ENCODE assay signal across 1 cellular context in the genomic region with DNA sequence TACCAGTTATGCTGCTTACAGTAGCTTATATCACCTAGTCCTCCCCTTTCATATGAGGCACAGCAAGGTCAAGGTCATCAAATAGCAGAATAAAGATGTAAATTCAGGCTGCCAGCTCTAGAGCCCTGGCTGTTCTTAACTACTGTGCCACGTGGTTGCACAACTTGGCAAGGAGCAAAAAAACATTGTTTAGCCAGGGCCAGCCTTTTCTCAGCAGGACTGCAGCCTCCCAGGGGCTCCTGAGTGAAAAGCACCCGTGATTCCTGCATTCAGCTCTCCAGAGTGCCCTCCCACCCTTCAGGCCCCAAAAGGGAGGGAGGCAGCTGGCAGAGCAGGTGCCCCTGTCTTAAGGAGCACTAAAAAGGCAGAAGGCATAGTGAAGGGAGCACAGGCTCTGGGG.
TF ChIP-seq lines count a peak whose summit lies in the region.

No MANE protein-coding gene starts in this region.

TF ChIP-seq in GM23338, 12 proteins besides CTCF, POLR2A, EP300 and RAD21 (continued from another document):
- TF ChIP-seq, protein P1, sequence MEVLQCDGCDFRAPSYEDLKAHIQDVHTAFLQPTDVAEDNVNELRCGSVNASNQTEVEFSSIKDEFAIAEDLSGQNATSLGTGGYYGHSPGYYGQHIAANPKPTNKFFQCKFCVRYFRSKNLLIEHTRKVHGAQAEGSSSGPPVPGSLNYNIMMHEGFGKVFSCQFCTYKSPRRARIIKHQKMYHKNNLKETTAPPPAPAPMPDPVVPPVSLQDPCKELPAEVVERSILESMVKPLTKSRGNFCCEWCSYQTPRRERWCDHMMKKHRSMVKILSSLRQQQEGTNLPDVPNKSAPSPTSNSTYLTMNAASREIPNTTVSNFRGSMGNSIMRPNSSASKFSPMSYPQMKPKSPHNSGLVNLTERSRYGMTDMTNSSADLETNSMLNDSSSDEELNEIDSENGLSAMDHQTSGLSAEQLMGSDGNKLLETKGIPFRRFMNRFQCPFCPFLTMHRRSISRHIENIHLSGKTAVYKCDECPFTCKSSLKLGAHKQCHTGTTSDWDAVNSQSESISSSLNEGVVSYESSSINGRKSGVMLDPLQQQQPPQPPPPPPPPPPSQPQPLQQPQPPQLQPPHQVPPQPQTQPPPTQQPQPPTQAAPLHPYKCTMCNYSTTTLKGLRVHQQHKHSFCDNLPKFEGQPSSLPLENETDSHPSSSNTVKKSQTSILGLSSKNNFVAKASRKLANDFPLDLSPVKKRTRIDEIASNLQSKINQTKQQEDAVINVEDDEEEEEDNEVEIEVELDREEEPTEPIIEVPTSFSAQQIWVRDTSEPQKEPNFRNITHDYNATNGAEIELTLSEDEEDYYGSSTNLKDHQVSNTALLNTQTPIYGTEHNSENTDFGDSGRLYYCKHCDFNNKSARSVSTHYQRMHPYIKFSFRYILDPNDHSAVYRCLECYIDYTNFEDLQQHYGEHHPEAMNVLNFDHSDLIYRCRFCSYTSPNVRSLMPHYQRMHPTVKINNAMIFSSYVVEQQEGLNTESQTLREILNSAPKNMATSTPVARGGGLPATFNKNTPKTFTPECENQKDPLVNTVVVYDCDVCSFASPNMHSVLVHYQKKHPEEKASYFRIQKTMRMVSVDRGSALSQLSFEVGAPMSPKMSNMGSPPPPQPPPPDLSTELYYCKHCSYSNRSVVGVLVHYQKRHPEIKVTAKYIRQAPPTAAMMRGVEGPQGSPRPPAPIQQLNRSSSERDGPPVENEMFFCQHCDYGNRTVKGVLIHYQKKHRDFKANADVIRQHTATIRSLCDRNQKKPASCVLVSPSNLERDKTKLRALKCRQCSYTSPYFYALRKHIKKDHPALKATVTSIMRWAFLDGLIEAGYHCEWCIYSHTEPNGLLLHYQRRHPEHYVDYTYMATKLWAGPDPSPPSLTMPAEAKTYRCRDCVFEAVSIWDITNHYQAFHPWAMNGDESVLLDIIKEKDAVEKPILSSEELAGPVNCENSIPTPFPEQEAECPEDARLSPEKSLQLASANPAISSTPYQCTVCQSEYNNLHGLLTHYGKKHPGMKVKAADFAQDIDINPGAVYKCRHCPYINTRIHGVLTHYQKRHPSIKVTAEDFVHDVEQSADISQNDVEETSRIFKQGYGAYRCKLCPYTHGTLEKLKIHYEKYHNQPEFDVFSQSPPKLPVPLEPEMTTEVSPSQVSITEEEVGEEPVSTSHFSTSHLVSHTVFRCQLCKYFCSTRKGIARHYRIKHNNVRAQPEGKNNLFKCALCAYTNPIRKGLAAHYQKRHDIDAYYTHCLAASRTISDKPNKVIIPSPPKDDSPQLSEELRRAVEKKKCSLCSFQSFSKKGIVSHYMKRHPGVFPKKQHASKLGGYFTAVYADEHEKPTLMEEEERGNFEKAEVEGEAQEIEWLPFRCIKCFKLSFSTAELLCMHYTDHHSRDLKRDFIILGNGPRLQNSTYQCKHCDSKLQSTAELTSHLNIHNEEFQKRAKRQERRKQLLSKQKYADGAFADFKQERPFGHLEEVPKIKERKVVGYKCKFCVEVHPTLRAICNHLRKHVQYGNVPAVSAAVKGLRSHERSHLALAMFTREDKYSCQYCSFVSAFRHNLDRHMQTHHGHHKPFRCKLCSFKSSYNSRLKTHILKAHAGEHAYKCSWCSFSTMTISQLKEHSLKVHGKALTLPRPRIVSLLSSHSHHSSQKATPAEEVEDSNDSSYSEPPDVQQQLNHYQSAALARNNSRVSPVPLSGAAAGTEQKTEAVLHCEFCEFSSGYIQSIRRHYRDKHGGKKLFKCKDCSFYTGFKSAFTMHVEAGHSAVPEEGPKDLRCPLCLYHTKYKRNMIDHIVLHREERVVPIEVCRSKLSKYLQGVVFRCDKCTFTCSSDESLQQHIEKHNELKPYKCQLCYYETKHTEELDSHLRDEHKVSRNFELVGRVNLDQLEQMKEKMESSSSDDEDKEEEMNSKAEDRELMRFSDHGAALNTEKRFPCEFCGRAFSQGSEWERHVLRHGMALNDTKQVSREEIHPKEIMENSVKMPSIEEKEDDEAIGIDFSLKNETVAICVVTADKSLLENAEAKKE (CRISPR knock-in tag; IDR thresholded peaks at IDR 0.05), result no peak
- TF ChIP-seq EZH2phosphoT487 (IDR thresholded peaks at IDR 0.05; ENCODE audit: unreplicated experiment) (no peak), NANOG (IDR thresholded peaks at IDR 0.05; ENCODE audit: borderline replicate concordance) (no peak), EZH2 (IDR thresholded peaks at IDR 0.05; ENCODE audit: low read depth, unreplicated experiment) (no peak), ZNF331 (CRISPR knock-in tag; IDR thresholded peaks at IDR 0.05; ENCODE audit: low read depth) (no peak), ZNF114 (CRISPR knock-in tag; IDR thresholded peaks at IDR 0.05) (no peak)
- TF ChIP-seq, protein P2, sequence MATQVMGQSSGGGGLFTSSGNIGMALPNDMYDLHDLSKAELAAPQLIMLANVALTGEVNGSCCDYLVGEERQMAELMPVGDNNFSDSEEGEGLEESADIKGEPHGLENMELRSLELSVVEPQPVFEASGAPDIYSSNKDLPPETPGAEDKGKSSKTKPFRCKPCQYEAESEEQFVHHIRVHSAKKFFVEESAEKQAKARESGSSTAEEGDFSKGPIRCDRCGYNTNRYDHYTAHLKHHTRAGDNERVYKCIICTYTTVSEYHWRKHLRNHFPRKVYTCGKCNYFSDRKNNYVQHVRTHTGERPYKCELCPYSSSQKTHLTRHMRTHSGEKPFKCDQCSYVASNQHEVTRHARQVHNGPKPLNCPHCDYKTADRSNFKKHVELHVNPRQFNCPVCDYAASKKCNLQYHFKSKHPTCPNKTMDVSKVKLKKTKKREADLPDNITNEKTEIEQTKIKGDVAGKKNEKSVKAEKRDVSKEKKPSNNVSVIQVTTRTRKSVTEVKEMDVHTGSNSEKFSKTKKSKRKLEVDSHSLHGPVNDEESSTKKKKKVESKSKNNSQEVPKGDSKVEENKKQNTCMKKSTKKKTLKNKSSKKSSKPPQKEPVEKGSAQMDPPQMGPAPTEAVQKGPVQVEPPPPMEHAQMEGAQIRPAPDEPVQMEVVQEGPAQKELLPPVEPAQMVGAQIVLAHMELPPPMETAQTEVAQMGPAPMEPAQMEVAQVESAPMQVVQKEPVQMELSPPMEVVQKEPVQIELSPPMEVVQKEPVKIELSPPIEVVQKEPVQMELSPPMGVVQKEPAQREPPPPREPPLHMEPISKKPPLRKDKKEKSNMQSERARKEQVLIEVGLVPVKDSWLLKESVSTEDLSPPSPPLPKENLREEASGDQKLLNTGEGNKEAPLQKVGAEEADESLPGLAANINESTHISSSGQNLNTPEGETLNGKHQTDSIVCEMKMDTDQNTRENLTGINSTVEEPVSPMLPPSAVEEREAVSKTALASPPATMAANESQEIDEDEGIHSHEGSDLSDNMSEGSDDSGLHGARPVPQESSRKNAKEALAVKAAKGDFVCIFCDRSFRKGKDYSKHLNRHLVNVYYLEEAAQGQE (IDR thresholded peaks at IDR 0.05; ENCODE audit: unreplicated experiment), result no peak
